6 cellular contexts compared by ENCODE assay signal in the genomic region with DNA sequence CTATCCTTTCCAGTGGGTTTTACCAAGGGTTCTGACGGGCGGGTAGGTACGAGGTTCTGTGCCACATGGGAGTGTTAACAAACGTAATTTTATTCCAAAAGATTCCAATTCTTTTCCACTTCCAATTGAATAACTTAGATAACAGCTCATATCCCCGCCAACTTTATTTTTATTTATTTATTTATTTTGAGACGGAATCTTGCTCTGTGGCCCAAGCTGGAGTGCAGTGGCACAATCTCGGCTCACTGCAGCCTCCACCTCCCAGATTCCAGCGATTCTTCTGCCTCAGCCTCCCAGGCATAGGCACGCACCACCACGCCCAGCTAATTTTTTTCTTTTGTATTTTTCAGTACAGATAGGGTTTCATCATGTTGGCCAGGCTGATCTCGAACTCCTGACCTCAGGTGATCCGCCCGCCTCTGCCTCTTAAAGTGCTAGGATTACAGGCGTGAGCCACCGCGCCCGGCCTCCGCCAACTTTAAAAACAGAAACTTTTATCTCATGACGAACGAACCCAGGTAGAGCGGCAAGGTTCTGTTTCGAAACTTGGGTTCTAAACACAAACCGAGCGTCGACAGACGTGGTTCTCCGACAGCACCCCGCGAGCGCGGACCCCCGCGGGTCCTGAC. TPM values are rescaled to one million over a fixed set of nuclear protein-coding genes. Genes with fewer than 3 reads are reported as not detected.
DNase-seq lines count a peak whose midpoint lies in the region; ATAC-seq and TF ChIP-seq lines count a peak whose summit lies in the region.

No MANE protein-coding gene starts in this region.

- peak in 1 of 8 donors; percentile 1 for ATAC-seq in heart right ventricle
- no peak for ATAC-seq in left ventricle myocardium superior
- no peak for ATAC-seq in HG03139 (IDR thresholded peaks at IDR 0.05; ENCODE audit: unreplicated experiment)
- ATAC-seq in HG03571 (IDR thresholded peaks at IDR 0.05; ENCODE audit: unreplicated experiment) = no peak

- DNase-seq in heart right ventricle (no peak), left ventricle myocardium superior (no peak), adrenal gland (peak in 5 of 7 donors; percentile 50 to 77 (median 70))

- intact Hi-C loops in heart right ventricle (cut with DNase I) = loop anchor here in 3 of 10 donors (5.0 to 10.0 kb wide), 4 partner anchors 93 to 252 kb away; a partner anchor contains a TSS
- intact Hi-C loops in left ventricle myocardium superior (cut with micrococcal nuclease) = no loop called here
- intact Hi-C loops in adrenal gland (cut with DNase I) = loop anchor here in 1 of 2 donors (10.0 kb wide), 1 partner anchor 86 kb away; no protein-coding TSS in a partner anchor

- no peaks in the 10 kb centered on the region for H3K27me3 ChIP-seq in heart right ventricle
- H3K27me3 ChIP-seq in adrenal gland = no peaks in the 10 kb centered on the region
- no peaks in the 10 kb centered on the region for H3K27me3 ChIP-seq in muscle layer of colon (ENCODE audit: control insufficient read depth in 1 of 2, insufficient read depth in 2 of 2, low read length in 2 of 2)

- 3% methylated on average over 32 to 33 of the region's 33 CpGs for WGBS in heart right ventricle, 2 donors
- 5 to 8% (median 7%) methylated on average over 20 to 33 of the region's 33 CpGs for WGBS in adrenal gland, 4 donors

- H3K27ac ChIP-seq in heart right ventricle = peak overlapping the region; percentile 82 to 98 (median 94)
- peak overlapping the region; percentile 57 to 98 (median 88) for H3K27ac ChIP-seq in adrenal gland
- peak overlapping the region; percentile 20 for H3K27ac ChIP-seq in muscle layer of colon (ENCODE audit: low read depth, low read length)

- no peak for TF ChIP-seq POLR2A in adrenal gland (IDR thresholded peaks at IDR 0.05)

- peaks cover 7 to 28% (median 18%) of the 10 kb centered on the region in 9 donors for H3K4me1 ChIP-seq in heart right ventricle
- H3K4me1 ChIP-seq in adrenal gland (replicated peaks in 1 of 2) = peaks cover 19 to 23% of the 10 kb centered on the region in 2 donors
- H3K4me1 ChIP-seq in muscle layer of colon (ENCODE audit: insufficient read depth, low read length) = peaks cover 13% of the 10 kb centered on the region

- peak overlapping the region; percentile 46 to 99 (median 76) for H3K4me3 ChIP-seq in heart right ventricle
- peak overlapping the region in 2 of 4 donors; percentile 14 to 91 for H3K4me3 ChIP-seq in adrenal gland
- H3K4me3 ChIP-seq in muscle layer of colon (ENCODE audit: low read depth in 1 of 2, low read length in 2 of 2) = peak overlapping the region; percentile 17 to 53

- H3K9me3 ChIP-seq in heart right ventricle (no peaks in the 10 kb centered on the region), adrenal gland (replicated peaks in 1 of 3) (no peaks in the 10 kb centered on the region), muscle layer of colon (ENCODE audit: low read length) (no peaks in the 10 kb centered on the region)

- TF ChIP-seq CTCF in heart right ventricle (IDR thresholded peaks at IDR 0.05) (no peak), adrenal gland (IDR thresholded peaks at IDR 0.05) (no peak)

- H3K9ac ChIP-seq in muscle layer of colon (ENCODE audit: low read length) = peak overlapping the region; percentile 33

- H3K36me3 ChIP-seq in heart right ventricle (peaks cover 4 to 64% (median 33%) of the 10 kb centered on the region in 9 donors), adrenal gland (replicated peaks in 1 of 2) (peaks cover 0 to 41% of the 10 kb centered on the region in 2 donors), muscle layer of colon (ENCODE audit: insufficient read depth, low read length) (peaks cover 24% of the 10 kb centered on the region)

RNA-seq across cellular contexts. Expression of a gene that starts 0.6 kb away (rescaled TPM):
- total RNA-seq in heart right ventricle (100 to 1,000 TPM; 118 to 243 (median 153) TPM), left ventricle myocardium superior (225 TPM), adrenal gland (10 to 100 TPM; 49.5 to 80.2 (median 63.7) TPM)
- polyA plus RNA-seq in heart right ventricle (100 to 1,000 TPM; 256 to 491 TPM), adrenal gland (100 to 1,000 TPM in 1 of 3 donors, 10 to 100 TPM in 1, 1 to 10 TPM in 1; 5.8 to 172 (median 99.0) TPM)

RNA-seq across cellular contexts. Expression of a gene that starts 14.5 kb away (rescaled TPM):
- total RNA-seq in heart right ventricle (under 1 TPM in 9 of 10 donors, not detected in 1; 0.15 to 0.44 (median 0.30) TPM), left ventricle myocardium superior (0.47 TPM), adrenal gland (1 to 10 TPM in 2 of 8 donors, under 1 TPM in 5, not detected in 1; 0.25 to 2.9 (median 0.64) TPM)
- polyA plus RNA-seq in heart right ventricle (1 to 10 TPM in 1 of 2 donors, under 1 TPM in 1; 0.49 to 1.2 TPM), adrenal gland (1 to 10 TPM in 2 of 3 donors, not detected in 1; 2.2 to 6.0 TPM)

RNA-seq across cellular contexts. Expression of a gene that starts 17.2 kb away (rescaled TPM):
- total RNA-seq in heart right ventricle (100 to 1,000 TPM; 103 to 128 (median 118) TPM), left ventricle myocardium superior (113 TPM), adrenal gland (100 to 1,000 TPM; 105 to 176 (median 128) TPM)
- polyA plus RNA-seq in heart right ventricle (100 to 1,000 TPM in 1 of 2 donors, 10 to 100 TPM in 1; 61.7 to 136 TPM), adrenal gland (100 to 1,000 TPM in 1 of 3 donors, 10 to 100 TPM in 2; 90.2 to 105 (median 93.6) TPM)

RNA-seq across cellular contexts. Expression of a gene that starts 27.4 kb away (rescaled TPM):
- 10 to 100 TPM in 7 of 10 donors, 1 to 10 TPM in 3; 8.4 to 16.3 (median 10.7) TPM for total RNA-seq in heart right ventricle
- 10 to 100 TPM; 22.0 to 34.8 TPM for polyA plus RNA-seq in heart right ventricle
- 14.2 TPM for total RNA-seq in left ventricle myocardium superior
- total RNA-seq in adrenal gland = 10 to 100 TPM; 18.6 to 37.4 (median 27.1) TPM
- polyA plus RNA-seq in adrenal gland = 100 to 1,000 TPM in 1 of 3 donors, 10 to 100 TPM in 1, 1 to 10 TPM in 1; 2.9 to 121 (median 80.0) TPM

RNA-seq across cellular contexts. Expression of a gene that starts 36.1 kb away (rescaled TPM):
- total RNA-seq in heart right ventricle (10 to 100 TPM; 21.1 to 48.3 (median 25.7) TPM), left ventricle myocardium superior (42.4 TPM), adrenal gland (10 to 100 TPM in 5 of 8 donors, 1 to 10 TPM in 3; 8.3 to 24.1 (median 12.6) TPM)
- polyA plus RNA-seq in heart right ventricle (10 to 100 TPM; 31.3 to 33.1 TPM), adrenal gland (10 to 100 TPM in 2 of 3 donors, 1 to 10 TPM in 1; 8.4 to 20.4 (median 12.8) TPM)

Comparison
In these comparisons a context has a peak if more than half of its experiments do, and no peak if none do; other contexts are left out.
1. DNase-seq: peak in adrenal gland (5 of 7); none in heart right ventricle (0 of 2) and left ventricle myocardium superior (single experiment).
2. H3K27ac ChIP-seq: peak in every context shown above with its lines; median percentile 94 in heart right ventricle; 88 in adrenal gland; 20 in muscle layer of colon.